In genomic region chr16:25257504-25257955, GRCh38 we compare ENCODE assay signal across 8 cellular contexts. TPM values are rescaled to one million over a fixed set of nuclear protein-coding genes. Genes with fewer than 3 reads are reported as not detected.
DNase-seq lines count a peak whose midpoint lies in the region; ATAC-seq and TF ChIP-seq lines count a peak whose summit lies in the region.

Gene ZKSCAN2, minus strand, starts transcription at chr16:25257845. Its CDS starts 718 bp downstream, at chr16:25257127.

- H3K4ac ChIP-seq in mesenchymal stem cell (ENCODE audit: low read depth in 1 of 2, low read length in 2 of 2), result peak within 1 kb of the TSS; percentile 93

- peak within 1 kb of the TSS; percentile 62 for H2AFZ ChIP-seq in mesenchymal stem cell (ENCODE audit: low read depth, low read length)

- peak within 1 kb of the TSS; percentile 93 to 99 (median 98) for H3K27ac ChIP-seq in BLaER1 treated with 17β-estradiol and CSF1 and Interleukin-3, amounts not matched to agents 10 nM and 100 nM
- peak within 1 kb of the TSS; percentile 86 for H3K27ac ChIP-seq in effector memory CD4-positive, alpha-beta T cell (ENCODE audit: insufficient read depth, low read length, poor library complexity, severe bottlenecking)
- H3K27ac ChIP-seq in mesenchymal stem cell (ENCODE audit: low read length, poor library complexity, severe bottlenecking), result peak within 1 kb of the TSS; percentile 97

- H3K4me1 ChIP-seq in BLaER1 treated with 17β-estradiol and CSF1 and Interleukin-3, amounts not matched to agents 10 nM and 100 nM, result peaks cover 35 to 43% (median 38%) of the 10 kb centered on the region in 10 experiments
- peaks cover 26% of the 10 kb centered on the region for H3K4me1 ChIP-seq in effector memory CD4-positive, alpha-beta T cell (ENCODE audit: control insufficient read depth, insufficient read depth, low read length, poor library complexity, severe bottlenecking)
- H3K4me1 ChIP-seq in mesenchymal stem cell (ENCODE audit: control insufficient read depth, insufficient read depth, low read depth, low read length), result peaks cover 12% of the 10 kb centered on the region

- H3K79me1 ChIP-seq in mesenchymal stem cell (replicated peaks; ENCODE audit: low read length, poor library complexity, severe bottlenecking), result peaks cover 27% of the 10 kb centered on the region

- H2AK5ac ChIP-seq in mesenchymal stem cell (ENCODE audit: low read length, severe bottlenecking), result no peak within 1 kb of the TSS

- WGBS in mesenchymal stem cell, result 1% methylated on average over 46 of the region's 65 CpGs

- peak within 1 kb of the TSS; percentile 100 for H2BK15ac ChIP-seq in mesenchymal stem cell (ENCODE audit: low read depth, poor library complexity, severe bottlenecking)

- H3K9me3 ChIP-seq in BLaER1 treated with 17β-estradiol and CSF1 and Interleukin-3, amounts not matched to agents 10 nM and 100 nM (replicated peaks in 1 of 11), result no peaks in the 10 kb centered on the region
- no peaks in the 10 kb centered on the region for H3K9me3 ChIP-seq in effector memory CD4-positive, alpha-beta T cell (ENCODE audit: control insufficient read depth, low read length)
- no peaks in the 10 kb centered on the region for H3K9me3 ChIP-seq in mesenchymal stem cell (ENCODE audit: control insufficient read depth, low read length)

- peak within 1 kb of the TSS; percentile 73 to 86 for H3K23ac ChIP-seq in mesenchymal stem cell (ENCODE audit: low read length in 2 of 2)

- H4K8ac ChIP-seq in mesenchymal stem cell (ENCODE audit: low read length), result peak within 1 kb of the TSS; percentile 99

- peak within 1 kb of the TSS; percentile 95 for H2BK120ac ChIP-seq in mesenchymal stem cell (ENCODE audit: low read depth, low read length)

- H3K4me2 ChIP-seq in BLaER1 treated with 17β-estradiol and CSF1 and Interleukin-3, amounts not matched to agents 10 nM and 100 nM, result peak within 1 kb of the TSS; percentile 86 to 97 (median 92)
- H3K4me2 ChIP-seq in mesenchymal stem cell (ENCODE audit: low read length, poor library complexity, severe bottlenecking), result peak within 1 kb of the TSS; percentile 85

- peaks cover 32 to 65% (median 39%) of the 10 kb centered on the region in 11 experiments; a peak in 20 of 22 replicates for H4K20me1 ChIP-seq in BLaER1 treated with 17β-estradiol and CSF1 and Interleukin-3, amounts not matched to agents 10 nM and 100 nM

- peak within 1 kb of the TSS; percentile 95 to 100 for H3K18ac ChIP-seq in mesenchymal stem cell (ENCODE audit: low read depth in 1 of 2, low read length in 2 of 2)

- peak; percentile 95 for TF ChIP-seq POLR2A in GM19099 (IDR thresholded peaks at IDR 0.05; ENCODE audit: extremely low read depth, insufficient read length, low read depth)

- H2BK12ac ChIP-seq in mesenchymal stem cell (ENCODE audit: low read length in 2 of 2), result no peak within 1 kb of the TSS

- H2BK5ac ChIP-seq in mesenchymal stem cell (ENCODE audit: low read depth, low read length, poor library complexity, severe bottlenecking), result peak within 1 kb of the TSS; percentile 100

- no peaks in the 10 kb centered on the region for H3K27me3 ChIP-seq in BLaER1 treated with 17β-estradiol and CSF1 and Interleukin-3, amounts not matched to agents 10 nM and 100 nM
- H3K27me3 ChIP-seq in effector memory CD4-positive, alpha-beta T cell (replicated peaks; ENCODE audit: control insufficient read depth, insufficient read depth, low read length, poor library complexity, severe bottlenecking), result no peaks in the 10 kb centered on the region
- H3K27me3 ChIP-seq in mesenchymal stem cell (ENCODE audit: control insufficient read depth in 1 of 2, insufficient read depth in 1 of 2, low read length in 2 of 2), result no peaks in the 10 kb centered on the region

- DNase-seq in NCI-H82 (lab: John Stamatoyannopoulos, UW), result peak; percentile 91
- DNase-seq in activated CD8-positive, alpha-beta memory T cell treated with anti-CD3 and anti-CD28 coated beads for 4 hours (ENCODE audit: low read depth in 2 of 2), result peak; percentile 55 to 57
- peak; percentile 63 to 73 (median 67) for DNase-seq in effector memory CD4-positive, alpha-beta T cell
- peak; percentile 92 for DNase-seq in mesenchymal stem cell
- peak; percentile 67 for DNase-seq in stimulated activated CD8-positive, alpha-beta memory T cell treated with anti-CD3 and anti-CD28 coated beads, Interleukin-12 subunit alpha, Interleukin-12 subunit beta, amount 100 ng/mL, for 24 hours (ENCODE audit: extremely low read depth)

- H3K36me3 ChIP-seq in BLaER1 treated with 17β-estradiol and CSF1 and Interleukin-3, amounts not matched to agents 10 nM and 100 nM, result peaks cover 20 to 60% (median 49%) of the 10 kb centered on the region in 11 experiments
- peaks cover 1% of the 10 kb centered on the region for H3K36me3 ChIP-seq in effector memory CD4-positive, alpha-beta T cell (ENCODE audit: control insufficient read depth, insufficient read depth, low read length)
- peaks cover 17 to 21% of the 10 kb centered on the region in 2 experiments for H3K36me3 ChIP-seq in mesenchymal stem cell (ENCODE audit: control insufficient read depth in 1 of 2, insufficient read depth in 2 of 2, low read depth in 1 of 2, low read length in 2 of 2)

- H3K4me3 ChIP-seq in BLaER1 treated with 17β-estradiol and CSF1 and Interleukin-3, amounts not matched to agents 10 nM and 100 nM, result peak within 1 kb of the TSS; percentile 69 to 83 (median 77)
- peak within 1 kb of the TSS; percentile 70 for H3K4me3 ChIP-seq in effector memory CD4-positive, alpha-beta T cell (ENCODE audit: insufficient read depth, low read depth, low read length, poor library complexity, severe bottlenecking)
- peak within 1 kb of the TSS; percentile 81 to 96 for H3K4me3 ChIP-seq in mesenchymal stem cell (ENCODE audit: insufficient read depth in 1 of 2, low read depth in 1 of 2, low read length in 2 of 2)

- peak within 1 kb of the TSS; percentile 96 for H4K91ac ChIP-seq in mesenchymal stem cell (ENCODE audit: low read length)

- peak within 1 kb of the TSS in 1 of 2 experiments; percentile 77 for H3K14ac ChIP-seq in mesenchymal stem cell (ENCODE audit: low read length in 2 of 2)

- ATAC-seq in HG03354 (IDR thresholded peaks at IDR 0.05; ENCODE audit: poor library complexity, severe bottlenecking, unreplicated experiment), result peak; percentile 85

- H3K9ac ChIP-seq in BLaER1 treated with 17β-estradiol and CSF1 and Interleukin-3, amounts not matched to agents 10 nM and 100 nM, result peak within 1 kb of the TSS; percentile 95 to 99 (median 98)
- peak within 1 kb of the TSS; percentile 97 for H3K9ac ChIP-seq in mesenchymal stem cell (ENCODE audit: low read length)

RNA-seq across cellular contexts. Expression of gene ZKSCAN2, which starts in this region (rescaled TPM):
- polyA plus RNA-seq in mesenchymal stem cell (2013, experiment 1 of 2), result 2.8 TPM
- 2.9 TPM for polyA plus RNA-seq in mesenchymal stem cell (2013, experiment 2 of 2)

Comparison
In these comparisons a context has a peak if more than half of its experiments do, and no peak if none do; other contexts are left out.
1. Peak in every context shown above with its lines: DNase-seq, ATAC-seq, H3K4me3 ChIP-seq and H3K27ac ChIP-seq.